In genomic region chr12:57240069-57240921, GRCh38 we compare ENCODE assay signal across 8 cellular contexts. TPM values are rescaled to one million over a fixed set of nuclear protein-coding genes. Genes with fewer than 3 reads are reported as not detected.
DNase-seq lines count a peak whose midpoint lies in the region; ATAC-seq, FAIRE-seq and TF ChIP-seq lines count a peak whose summit lies in the region.

No MANE protein-coding gene starts in this region.

- H3K9me3 ChIP-seq in H1 (ENCODE audit: insufficient read depth in 2 of 2, low read depth in 1 of 2, low read length in 1 of 2): no peaks in the 10 kb centered on the region
- H3K9me3 ChIP-seq in mucosa of stomach (ENCODE audit: control insufficient read depth, low read length): no peaks in the 10 kb centered on the region

- no peak overlapping the region for H3K4ac ChIP-seq in H1 (replicated peaks; ENCODE audit: insufficient read length, low read depth, low read length)

- WGBS in H1 (ENCODE audit: extremely low coverage in 1 of 2, insufficient coverage in 1 of 2, insufficient read length in 1 of 2, insufficient replicate concordance in 2 of 2, low coverage in 1 of 2, low lambda C conversion rate in 2 of 2, missing lambda C conversion rate in 1 of 2), 2 experiments: 1% methylated on average over 52 of the region's 72 CpGs; no CpG with 5 or more reads in 1 of the 2 experiments

- no peak for TF ChIP-seq EP300 in H1 (IDR thresholded peaks at IDR 0.05; ENCODE audit: borderline replicate concordance in 1 of 2, low read depth in 2 of 2, low read length in 2 of 2)

- H3K27ac ChIP-seq in H1 (ENCODE audit: low read depth, low read length): no peak overlapping the region

- peak overlapping the region; percentile 83 for H3K27ac Mint-ChIP-seq in activated CD4-positive, alpha-beta memory T cell treated with anti-CD3 and anti-CD28 coated beads, Interleukin-2, amount 10 ng/mL, durations not matched to agents 7 days and 5 days

- no peaks in the 10 kb centered on the region for H3K79me1 ChIP-seq in H1 (ENCODE audit: low read depth, low read length)

- H2AK5ac ChIP-seq in H1 (ENCODE audit: low read depth, low read length): peak overlapping the region; percentile 87

- H3K56ac ChIP-seq in H1 (replicated peaks; ENCODE audit: insufficient read length, low read depth, low read length): no peak overlapping the region

- POLR2A ChIA-PET in activated CD4-positive, alpha-beta memory T cell treated with anti-CD3 and anti-CD28 coated beads, Interleukin-2, amount 10 ng/mL, durations not matched to agents 7 days and 5 days (lab: Charles Lee): interaction anchor here (1.0 to 4.5 kb wide), 10 partner anchors 10 to 190 kb away, joined by 3 to 51 read pairs (median 4); partner anchors contain the start of genes SHMT2, STAC3 and STAT6
- POLR2A ChIA-PET in H1 (lab: Charles Lee; ENCODE audit: partially characterized antibody): interaction anchor here (0.6 to 23.7 kb wide), 15 partner anchors 11 to 768 kb away, joined by 3 to 852 read pairs (median 4); partner anchors contain the start of genes INHBE, LRP1, NXPH4 and SHMT2

- peaks cover 22% of the 10 kb centered on the region for H3K36me3 Mint-ChIP-seq in activated CD4-positive, alpha-beta memory T cell treated with anti-CD3 and anti-CD28 coated beads, Interleukin-2, amount 10 ng/mL, durations not matched to agents 7 days and 5 days (ENCODE audit: low read depth)

- H4K5ac ChIP-seq in H1 (ENCODE audit: insufficient read length, low read depth, low read length): no peak overlapping the region

- H3K9me3 Mint-ChIP-seq in activated CD4-positive, alpha-beta memory T cell treated with anti-CD3 and anti-CD28 coated beads, Interleukin-2, amount 10 ng/mL, durations not matched to agents 7 days and 5 days: no peaks in the 10 kb centered on the region

- CTCF ChIA-PET in activated CD4-positive, alpha-beta memory T cell treated with anti-CD3 and anti-CD28 coated beads, Interleukin-2, amount 10 ng/mL, durations not matched to agents 7 days and 5 days (lab: Charles Lee): interaction anchor here (0.7 to 12.1 kb wide), 9 partner anchors 10 to 351 kb away, joined by 3 to 253 read pairs (median 3); partner anchors contain the start of genes NXPH4, PIP4K2C, SHMT2 and STAC3
- CTCF ChIA-PET in H1 (lab: Charles Lee; ENCODE audit: partially characterized antibody): interaction anchor here (1.0 to 27.9 kb wide), 10 partner anchors 11 to 235 kb away, joined by 3 to 726 read pairs (median 9); partner anchors contain the start of genes GLI1, INHBE, NXPH4 and SHMT2

- H3K4me3 ChIP-seq in H1 (ENCODE audit: extremely low read depth in 1 of 4, insufficient read depth in 2 of 4, low read depth in 3 of 4, low read length in 4 of 4) (peak overlapping the region; percentile 42 to 67 (median 46)), mucosa of stomach (ENCODE audit: low read length) (peak overlapping the region; percentile 22)

- H3K9ac ChIP-seq in H1 (replicated peaks in 1 of 4; ENCODE audit: extremely low read depth in 1 of 4, low read depth in 3 of 4, low read length in 3 of 4) (peak overlapping the region in 3 of 4 experiments; percentile 41 to 44 (median 42); a peak in 5 of 7 replicates), mucosa of stomach (ENCODE audit: low read length) (peak overlapping the region; percentile 15)

- peaks cover 26% of the 10 kb centered on the region for H3K23me2 ChIP-seq in H1 (ENCODE audit: low read depth, low read length)

- ATAC-seq in GM21723 (IDR thresholded peaks at IDR 0.05; ENCODE audit: unreplicated experiment) (peak; percentile 29), GM19467 (IDR thresholded peaks at IDR 0.05; ENCODE audit: unreplicated experiment) (no peak)
- no peak for ATAC-seq in stimulated activated naive CD8-positive, alpha-beta T cell treated with anti-CD3 and anti-CD28 coated beads, Interleukin-15, Interleukin-2, amounts not matched to agents 100 U/mL and 50 U/mL, for 24 hours

- peak overlapping the region; percentile 96 for H3K18ac ChIP-seq in H1 (ENCODE audit: extremely low read depth, low read length)

- peak overlapping the region; percentile 72; the same call in 1 of the 2 replicates for H2BK15ac ChIP-seq in H1 (ENCODE audit: low read length)

- peaks cover 74% of the 10 kb centered on the region for H3K4me1 Mint-ChIP-seq in activated CD4-positive, alpha-beta memory T cell treated with anti-CD3 and anti-CD28 coated beads, Interleukin-2, amount 10 ng/mL, durations not matched to agents 7 days and 5 days

- H3K79me2 ChIP-seq in H1 (ENCODE audit: control insufficient read depth in 1 of 2, insufficient read depth in 2 of 2, low read length in 2 of 2): no peaks in the 10 kb centered on the region

- H4K20me1 ChIP-seq in H1 (replicated peaks in 1 of 2; ENCODE audit: control insufficient read depth in 1 of 2, insufficient read depth in 2 of 2, low read length in 2 of 2): peaks cover 14 to 18% of the 10 kb centered on the region in 2 experiments

- no peak for TF ChIP-seq RAD21 in H1 (IDR thresholded peaks at IDR 0.05 in 1 of 2, conservative IDR thresholded peaks at IDR 0.05 in 1 of 2; ENCODE audit: low read depth in 2 of 2, low read length in 2 of 2)

- peak overlapping the region; percentile 95 for H3K4me3 Mint-ChIP-seq in activated CD4-positive, alpha-beta memory T cell treated with anti-CD3 and anti-CD28 coated beads, Interleukin-2, amount 10 ng/mL, durations not matched to agents 7 days and 5 days

- H2BK20ac ChIP-seq in H1 (ENCODE audit: low read length): no peak overlapping the region

- H2BK12ac ChIP-seq in H1 (ENCODE audit: low read depth, low read length): peak overlapping the region; percentile 99

- no peak for TF ChIP-seq CTCF in H1 (IDR thresholded peaks at IDR 0.05; ENCODE audit: control extremely low read depth in 1 of 3, insufficient read depth in 1 of 3, low read depth in 1 of 3, low read length in 3 of 3)

- no peak overlapping the region for H2BK120ac ChIP-seq in H1 (replicated peaks; ENCODE audit: low read depth, low read length)

- peak overlapping the region; percentile 12; the same call in 1 of the 2 replicates for H2BK5ac ChIP-seq in H1 (ENCODE audit: low read depth, low read length)

- no peak overlapping the region for H2AFZ ChIP-seq in H1 (ENCODE audit: low read length)

- peak overlapping the region; percentile 89 to 91 for H3K4me2 ChIP-seq in H1 (ENCODE audit: insufficient read depth in 1 of 2, low read depth in 2 of 2, low read length in 2 of 2)

- H3K36me3 ChIP-seq in H1 (ENCODE audit: control insufficient read depth in 2 of 4, insufficient read depth in 4 of 4, low read length in 3 of 4) (no peaks in the 10 kb centered on the region), mucosa of stomach (ENCODE audit: control insufficient read depth, insufficient read depth, low read length) (no peaks in the 10 kb centered on the region)

- FAIRE-seq in H1 (lab: Jason Lieb, UNC): no peak

- H3K4me1 ChIP-seq in H1 (replicated peaks in 1 of 4; ENCODE audit: control insufficient read depth in 3 of 4, insufficient read depth in 4 of 4, low read length in 3 of 4) (peaks cover 6 to 68% (median 42%) of the 10 kb centered on the region in 4 experiments), mucosa of stomach (ENCODE audit: control insufficient read depth, insufficient read depth, low read length) (peaks cover 83% of the 10 kb centered on the region)

- H4K8ac ChIP-seq in H1 (ENCODE audit: extremely low read depth, insufficient read depth, low read length): peak overlapping the region; percentile 96

- no peak for TF ChIP-seq POLR2A in H1 (IDR thresholded peaks at IDR 0.05; ENCODE audit: control extremely low read depth in 1 of 2, low read depth in 2 of 2, low read length in 2 of 2)

- H3K27me3 ChIP-seq in H1 (replicated peaks in 1 of 4; ENCODE audit: control insufficient read depth in 3 of 4, extremely low read depth in 1 of 4, insufficient read depth in 3 of 4, low read length in 3 of 4) (peaks cover 59 to 85% (median 79%) of the 10 kb centered on the region in 4 experiments), mucosa of stomach (ENCODE audit: control insufficient read depth, insufficient read depth, low read length) (peaks cover 94% of the 10 kb centered on the region)

- DNase-seq in AG08396 (ENCODE audit: low spot score): peak; percentile 75
- peak; percentile 32 for DNase-seq in NCI-H446 treated with DMSO at 0.1 percent for 48 hours (lab: John Stamatoyannopoulos, UW)
- peak; percentile 77 for DNase-seq in activated CD4-positive, alpha-beta memory T cell treated with anti-CD3 and anti-CD28 coated beads, Interleukin-2, amount 10 ng/mL, durations not matched to agents 7 days and 5 days
- DNase-seq in H1 (ENCODE audit: low read depth in 1 of 2, low spot score in 2 of 2): peak in 1 of 2 experiments; percentile 67
- DNase-seq in stimulated activated naive CD8-positive, alpha-beta T cell treated with anti-CD3 and anti-CD28 coated beads, Interleukin-15, Interleukin-2, amounts not matched to agents 100 U/mL and 50 U/mL, for 24 hours: peak; percentile 76

- H3K27me3 Mint-ChIP-seq in activated CD4-positive, alpha-beta memory T cell treated with anti-CD3 and anti-CD28 coated beads, Interleukin-2, amount 10 ng/mL, durations not matched to agents 7 days and 5 days: peaks cover 48% of the 10 kb centered on the region

- H3K14ac ChIP-seq in H1 (ENCODE audit: insufficient read length): no peak overlapping the region

- no peak overlapping the region for H3K23ac ChIP-seq in H1 (ENCODE audit: insufficient read length)

- no peak overlapping the region for H4K91ac ChIP-seq in H1 (replicated peaks; ENCODE audit: insufficient read length, low read length)

RNA-seq across cellular contexts. Expression of gene STAC3, which starts 10.7 kb away (rescaled TPM):
- total RNA-seq in activated CD4-positive, alpha-beta memory T cell treated with anti-CD3 and anti-CD28 coated beads, Interleukin-2, amount 10 ng/mL, durations not matched to agents 7 days and 5 days: 1 to 10 TPM; 4.1 to 4.5 TPM
- 1.3 and 1.9 TPM in 2 replicates for total RNA-seq in H1 (2021; fragmentation: NEBNext Ultra II Directional; extraction: Animal tissue kit (Norgen Biotek cat#: 25700))
- 0.70 and 0.77 TPM in 2 replicates for polyA plus RNA-seq in H1 (2011; rRNA removed)
- polyA plus RNA-seq in H1 (2011; cell fraction: cytosol; rRNA removed): 1.9 TPM
- 3.4 TPM for polyA plus RNA-seq in H1 (2011; cell fraction: nucleus; rRNA removed)
- 1.6 to 2.9 TPM (median 2.3 TPM) in 4 replicates for polyA plus RNA-seq in H1 (2012, experiment 1 of 2)
- polyA plus RNA-seq in H1 (2012, experiment 2 of 2): 0.72 TPM
- polyA plus RNA-seq in H1 (2013, experiment 1 of 2): 0.79 TPM
- polyA plus RNA-seq in H1 (2013, experiment 2 of 2): 0.81 TPM
- polyA minus RNA-seq in H1 (2011; rRNA and poly(A)+ RNA removed): 0.71 and 0.98 TPM in 2 replicates
- 2.1 TPM for polyA minus RNA-seq in H1 (2011; cell fraction: cytosol; rRNA and poly(A)+ RNA removed)
- polyA minus RNA-seq in H1 (2011; cell fraction: nucleus; rRNA and poly(A)+ RNA removed): 2.4 TPM

RNA-seq across cellular contexts. Expression of gene SHMT2, which starts 10.8 kb away (rescaled TPM):
- 100 to 1,000 TPM; 224 to 244 TPM for total RNA-seq in activated CD4-positive, alpha-beta memory T cell treated with anti-CD3 and anti-CD28 coated beads, Interleukin-2, amount 10 ng/mL, durations not matched to agents 7 days and 5 days
- total RNA-seq in H1 (2021; fragmentation: NEBNext Ultra II Directional; extraction: Animal tissue kit (Norgen Biotek cat#: 25700)): 274 and 283 TPM in 2 replicates
- 520 and 847 TPM in 2 replicates for polyA plus RNA-seq in H1 (2011; rRNA removed)
- polyA plus RNA-seq in H1 (2011; cell fraction: cytosol; rRNA removed): 535 TPM
- polyA plus RNA-seq in H1 (2011; cell fraction: nucleus; rRNA removed): 681 TPM
- polyA plus RNA-seq in H1 (2012, experiment 1 of 2): 231 to 352 TPM (median 336 TPM) in 4 replicates
- 385 TPM for polyA plus RNA-seq in H1 (2012, experiment 2 of 2)
- polyA plus RNA-seq in H1 (2013, experiment 1 of 2): 209 TPM
- 189 TPM for polyA plus RNA-seq in H1 (2013, experiment 2 of 2)
- polyA minus RNA-seq in H1 (2011; rRNA and poly(A)+ RNA removed): 316 and 343 TPM in 2 replicates
- polyA minus RNA-seq in H1 (2011; cell fraction: cytosol; rRNA and poly(A)+ RNA removed): 236 TPM
- polyA minus RNA-seq in H1 (2011; cell fraction: nucleus; rRNA and poly(A)+ RNA removed): 206 TPM

RNA-seq across cellular contexts. Expression of gene NXPH4, which starts 23.7 kb away (rescaled TPM):
- 1 to 10 TPM in 1 of 2 experiments, under 1 TPM in 1; 0.81 to 1.1 TPM for total RNA-seq in activated CD4-positive, alpha-beta memory T cell treated with anti-CD3 and anti-CD28 coated beads, Interleukin-2, amount 10 ng/mL, durations not matched to agents 7 days and 5 days
- 1.7 and 1.8 TPM in 2 replicates for total RNA-seq in H1 (2021; fragmentation: NEBNext Ultra II Directional; extraction: Animal tissue kit (Norgen Biotek cat#: 25700))
- 0.92 and 1.4 TPM in 2 replicates for polyA plus RNA-seq in H1 (2011; rRNA removed)
- polyA plus RNA-seq in H1 (2011; cell fraction: cytosol; rRNA removed): 0.48 TPM
- polyA plus RNA-seq in H1 (2011; cell fraction: nucleus; rRNA removed): 1.7 TPM
- 1.7 to 3.4 TPM (median 2.3 TPM) in 4 replicates for polyA plus RNA-seq in H1 (2012, experiment 1 of 2)
- polyA plus RNA-seq in H1 (2012, experiment 2 of 2): 1.5 TPM
- 3.2 TPM for polyA plus RNA-seq in H1 (2013, experiment 1 of 2)
- polyA plus RNA-seq in H1 (2013, experiment 2 of 2): 3.0 TPM
- polyA minus RNA-seq in H1 (2011; rRNA and poly(A)+ RNA removed): 0.59 and 0.63 TPM in 2 replicates
- 1.3 TPM for polyA minus RNA-seq in H1 (2011; cell fraction: cytosol; rRNA and poly(A)+ RNA removed)
- 1.00 TPM for polyA minus RNA-seq in H1 (2011; cell fraction: nucleus; rRNA and poly(A)+ RNA removed)
